ENCODE assay signal across 8 cellular contexts in genomic region chr10:131899695-131900349, GRCh38. TPM values are rescaled to one million over a fixed set of nuclear protein-coding genes. Genes with fewer than 3 reads are reported as not detected.
A peak's percentile ranks its signal among the peaks of the same experiment; 100 is the strongest.
DNase-seq lines count a peak whose midpoint lies in the region; ATAC-seq and TF ChIP-seq lines count a peak whose summit lies in the region.

No MANE protein-coding gene starts in this region.

- H3K4me3 ChIP-seq in AG09309 (ENCODE audit: control insufficient read depth, low read depth, low read length) (peak overlapping the region; percentile 67), HAP-1 (peak overlapping the region; percentile 78), iPS-20b (ENCODE audit: low read length) (peak overlapping the region; percentile 83)

- H3K9me3 ChIP-seq in HAP-1: no peaks in the 10 kb centered on the region
- no peaks in the 10 kb centered on the region for H3K9me3 ChIP-seq in iPS-20b (ENCODE audit: insufficient read depth, low read depth, low read length)

- H3K9me3 Mint-ChIP-seq in activated T-helper 2 cell treated with anti-CD3 and anti-CD28 coated beads, Interferon-gamma antibody, Interleukin-2, Interleukin-4, amounts not matched to agents 10 μg/mL and 5 μg/mL and 100 μg/mL, durations not matched to agents 14 hours and 24 hours and 36 hours: no peaks in the 10 kb centered on the region

- no peak for ATAC-seq in GM18517 (IDR thresholded peaks at IDR 0.05; ENCODE audit: unreplicated experiment)

- no peaks in the 10 kb centered on the region for H3K27me3 ChIP-seq in HAP-1 (ENCODE audit: low read depth)
- H3K27me3 ChIP-seq in iPS-20b (ENCODE audit: insufficient read depth, low read length): peaks cover 16% of the 10 kb centered on the region

- H3K4me1 ChIP-seq in HAP-1 (peaks cover 13% of the 10 kb centered on the region), iPS-20b (ENCODE audit: insufficient read depth, low read length) (peaks cover 10% of the 10 kb centered on the region; the same call in 1 of the 2 replicates)

- intact Hi-C loops in activated T-helper 2 cell treated with anti-CD3 and anti-CD28 coated beads, Interferon-gamma antibody, Interleukin-2, Interleukin-4, amounts not matched to agents 10 μg/mL and 5 μg/mL and 100 μg/mL, durations not matched to agents 14 hours and 24 hours and 36 hours (cut with micrococcal nuclease): loop anchor here (1.0 to 5.0 kb wide), 3 partner anchors 82 to 432 kb away; partner anchors contain the start of gene LRRC27

- DNase-seq in AG09309 (ENCODE audit: low read depth) (no peak), HAP-1 (ENCODE audit: low spot score in 2 of 2) (peak in 1 of 2 experiments; percentile 40), substantia nigra (lab: John Stamatoyannopoulos, UW) (peak in 1 of 49 donors; percentile 51), NCI-H187 (lab: John Stamatoyannopoulos, UW) (no peak), NCI-H1048 (lab: John Stamatoyannopoulos, UW) (no peak)
- DNase-seq in activated T-helper 2 cell treated with anti-CD3 and anti-CD28 coated beads, Interferon-gamma antibody, Interleukin-2, Interleukin-4, amounts not matched to agents 10 μg/mL and 5 μg/mL and 100 μg/mL, durations not matched to agents 14 hours and 24 hours and 36 hours (ENCODE audit: low spot score): no peak

- H3K4me1 Mint-ChIP-seq in activated T-helper 2 cell treated with anti-CD3 and anti-CD28 coated beads, Interferon-gamma antibody, Interleukin-2, Interleukin-4, amounts not matched to agents 10 μg/mL and 5 μg/mL and 100 μg/mL, durations not matched to agents 14 hours and 24 hours and 36 hours (ENCODE audit: low read depth): peaks cover 43% of the 10 kb centered on the region

- in situ Hi-C loops in HAP-1 (cut with MboI; ENCODE audit: low sequenced_read_pairs): no loop called here

- no peak overlapping the region for H3K27ac Mint-ChIP-seq in activated T-helper 2 cell treated with anti-CD3 and anti-CD28 coated beads, Interferon-gamma antibody, Interleukin-2, Interleukin-4, amounts not matched to agents 10 μg/mL and 5 μg/mL and 100 μg/mL, durations not matched to agents 14 hours and 24 hours and 36 hours

- H3K36me3 Mint-ChIP-seq in activated T-helper 2 cell treated with anti-CD3 and anti-CD28 coated beads, Interferon-gamma antibody, Interleukin-2, Interleukin-4, amounts not matched to agents 10 μg/mL and 5 μg/mL and 100 μg/mL, durations not matched to agents 14 hours and 24 hours and 36 hours (ENCODE audit: low read depth): peaks cover 20% of the 10 kb centered on the region

- H3K9ac ChIP-seq in iPS-20b (ENCODE audit: low read depth, low read length): peak overlapping the region; percentile 80

- H3K27me3 Mint-ChIP-seq in activated T-helper 2 cell treated with anti-CD3 and anti-CD28 coated beads, Interferon-gamma antibody, Interleukin-2, Interleukin-4, amounts not matched to agents 10 μg/mL and 5 μg/mL and 100 μg/mL, durations not matched to agents 14 hours and 24 hours and 36 hours (ENCODE audit: low read depth): peaks cover 13% of the 10 kb centered on the region

- H3K27ac ChIP-seq in iPS-20b (ENCODE audit: low read length): peak overlapping the region; percentile 30
- peak overlapping the region; percentile 66 for H3K27ac ChIP-seq in substantia nigra (ENCODE audit: low read depth, low read length, poor library complexity, severe bottlenecking)

- peak overlapping the region; percentile 82 for H3K4me3 Mint-ChIP-seq in activated T-helper 2 cell treated with anti-CD3 and anti-CD28 coated beads, Interferon-gamma antibody, Interleukin-2, Interleukin-4, amounts not matched to agents 10 μg/mL and 5 μg/mL and 100 μg/mL, durations not matched to agents 14 hours and 24 hours and 36 hours (ENCODE audit: low read depth)

- no peaks in the 10 kb centered on the region for H3K36me3 ChIP-seq in HAP-1 (replicated peaks)
- peaks cover 10% of the 10 kb centered on the region; the same call in 1 of the 2 replicates for H3K36me3 ChIP-seq in iPS-20b (ENCODE audit: insufficient read depth, low read depth, low read length)

- peak; percentile 4 for TF ChIP-seq CTCF in AG09309 (IDR thresholded peaks at IDR 0.05; ENCODE audit: control insufficient read depth, insufficient read depth, low read depth, low read length, missing control alignments)

RNA-seq across cellular contexts. Expression of gene PPP2R2D, which starts 1.0 kb away (rescaled TPM):
- total RNA-seq in activated T-helper 2 cell treated with anti-CD3 and anti-CD28 coated beads, Interferon-gamma antibody, Interleukin-2, Interleukin-4, amounts not matched to agents 10 μg/mL and 5 μg/mL and 100 μg/mL, durations not matched to agents 14 hours and 24 hours and 36 hours: 32.0 and 33.7 TPM in 2 replicates
